In the genomic region with DNA sequence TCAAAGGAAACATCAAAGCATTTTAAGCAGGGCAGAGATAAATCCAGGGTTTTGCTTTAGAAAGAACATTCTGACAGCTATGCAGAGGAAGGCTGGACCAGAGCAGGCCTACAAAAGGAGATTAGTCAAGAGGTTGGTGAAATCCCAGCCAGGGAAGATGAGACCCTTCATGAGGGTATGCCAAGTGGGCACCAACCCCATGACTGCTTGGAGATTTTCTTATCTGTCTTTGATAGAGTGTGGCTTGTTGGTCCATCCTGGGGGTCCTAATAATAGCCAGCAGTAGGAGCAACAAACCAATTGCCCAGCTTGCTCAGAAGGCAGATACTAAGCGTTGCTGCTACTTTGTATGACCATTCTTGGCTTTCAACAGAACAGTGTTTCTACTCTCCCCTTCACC, we compare ENCODE assay signal across 32 cellular contexts.
"Had no signal": no experiment of that assay in that cellular context is flagged by ENCODE, and none has a peak within 500 bp of the region (broad histone marks: within the 10 kb centered on the region; RNA-seq: fewer than 3 reads in every experiment).

No MANE protein-coding gene starts in this region.

- H3K36me3 ChIP-seq: adrenal gland, ascending aorta, brain microvascular endothelial cell, breast epithelium had no signal

- ATAC-seq: activated naive CD4-positive, alpha-beta T cell treated with anti-CD3 and anti-CD28 coated beads, Interleukin-2, amount 50 U/mL, for 72 hours; activated naive CD8-positive, alpha-beta T cell treated with anti-CD3 and anti-CD28 coated beads, Interleukin-2, amount 50 U/mL, for 24 hours; activated T-cell treated with anti-CD3 and anti-CD28 coated beads, Interleukin-2, amount 50 U/mL, for 4 hours; activated T-cell treated with anti-CD3 and anti-CD28 coated beads, Interleukin-2, amount 50 U/mL, for 72 hours; activated T-helper 17 cell treated with anti-CD3 and anti-CD28 coated beads, Interleukin-2, amount 50 U/mL, for 72 hours; body of pancreas had no signal

- H3K4me1 ChIP-seq: adrenal gland, ascending aorta, body of pancreas, breast epithelium had no signal

- H3K27ac ChIP-seq: adrenal gland, ascending aorta, body of pancreas, brain microvascular endothelial cell, breast epithelium had no signal

- DNase-seq: activated effector memory CD4-positive, alpha-beta T cell treated with anti-CD3 and anti-CD28 coated beads, Interleukin-2, amount 50 U/mL, for 16 hours; activated effector memory CD4-positive, alpha-beta T cell treated with Interleukin-2 at 50 U/mL for 16 hours; activated gamma-delta T cell; activated gamma-delta T cell treated with Interleukin-2 at 50 U/mL for 16 hours; activated naive CD4-positive, alpha-beta T cell; activated naive CD4-positive, alpha-beta T cell treated with anti-CD3 and anti-CD28 coated beads for 36 hours; activated naive CD4-positive, alpha-beta T cell treated with anti-CD3 and anti-CD28 coated beads, Interleukin-2, amount 10 ng/mL, durations not matched to agents 7 days and 5 days; activated naive CD4-positive, alpha-beta T cell treated with Interleukin-2 at 50 U/mL for 16 hours; activated naive CD8-positive, alpha-beta T cell treated with anti-CD3 and anti-CD28 coated beads for 36 hours; activated naive CD8-positive, alpha-beta T cell treated with anti-CD3 and anti-CD28 coated beads, Interleukin-2, amount 10 ng/mL, durations not matched to agents 7 days and 5 days; activated naive CD8-positive, alpha-beta T cell treated with anti-CD3 and anti-CD28 coated beads, Interleukin-2, amount 50 U/mL, for 24 hours; activated T-cell treated with anti-CD3 and anti-CD28 coated beads for 4 hours; activated T-cell treated with anti-CD3 and anti-CD28 coated beads, Interleukin-2, amount 50 U/mL, for 1 hour; activated T-cell treated with anti-CD3 and anti-CD28 coated beads, Interleukin-2, amount 50 U/mL, for 24 hours; activated T-cell treated with anti-CD3 and anti-CD28 coated beads, Interleukin-2, amount 50 U/mL, for 4 hours; activated T-cell treated with anti-CD3 and anti-CD28 coated beads, Interleukin-2, amount 50 U/mL, for 48 hours; activated T-cell treated with anti-CD3 and anti-CD28 coated beads, Interleukin-2, amount 50 U/mL, for 72 hours; adrenal gland; amniotic stem cell; amygdala; anterior cingulate cortex; aorta; body of pancreas; brain microvascular endothelial cell; caudate nucleus; central memory CD4-positive, alpha-beta T cell; cerebellar nuclear complex had no signal

- H3K4me3 ChIP-seq: adrenal gland, ascending aorta, body of pancreas, breast epithelium had no signal

- FAIRE-seq: astrocyte had no signal

- H3K9me3 ChIP-seq: adrenal gland, ascending aorta, body of pancreas, breast epithelium had no signal

- H3K27me3 ChIP-seq: adrenal gland, ascending aorta, body of pancreas, brain microvascular endothelial cell, breast epithelium had no signal
